In genomic region chr5:40270274-40270855, GRCh38 we compare ENCODE assay signal across 15 cellular contexts.
"Had no signal": no experiment of that assay in that cellular context is flagged by ENCODE, and none has a peak within 500 bp of the region (broad histone marks: within the 10 kb centered on the region; RNA-seq: fewer than 3 reads in every experiment).

No MANE protein-coding gene starts in this region.

- H3K4me3 Mint-ChIP-seq: naive B cell, T-cell had no signal

- H3K27me3 ChIP-seq: body of pancreas, colonic mucosa, thyroid gland had no signal

- H3K36me3 Mint-ChIP-seq: naive B cell, T-cell had no signal

- H3K27ac ChIP-seq: body of pancreas, colonic mucosa, parathyroid adenoma, thyroid gland had no signal

- H3K9me2 ChIP-seq: SK-N-SH had no signal

- ATAC-seq: body of pancreas, left colon, T-cell had no signal

- H3K4me3 ChIP-seq: body of pancreas, colonic mucosa, lung, thyroid gland had no signal

- H2AFZ ChIP-seq: parathyroid adenoma had no signal

- H3K9me3 Mint-ChIP-seq: naive B cell, T-cell had no signal

- H3K27me3 Mint-ChIP-seq: naive B cell, T-cell had no signal

- DNase-seq: activated CD4-positive, alpha-beta T cell treated with anti-CD3 and anti-CD28 coated beads for 1 hour; activated naive CD4-positive, alpha-beta T cell treated with anti-CD3 and anti-CD28 coated beads, Interleukin-2, amount 50 U/mL, for 16 hours; amygdala; body of pancreas; central memory CD4-positive, alpha-beta T cell; colonic mucosa; left colon; naive B cell; SK-N-SH; stimulated activated CD4-positive, alpha-beta T cell treated with anti-CD3 and anti-CD28 coated beads, Interleukin-1b, Interleukin-23, amount 100 ng/mL, for 48 hours; T-cell; T1000; thyroid gland had no signal

- H3K4me1 ChIP-seq: body of pancreas, colonic mucosa, parathyroid adenoma had no signal

- H3K27ac Mint-ChIP-seq: naive B cell, T-cell had no signal

- H3K36me3 ChIP-seq: colonic mucosa, thyroid gland had no signal

- H3K4me2 ChIP-seq: SK-N-SH had no signal

- H3K79me2 ChIP-seq: parathyroid adenoma had no signal
